Comparison of ENCODE assay signal across 23 cellular contexts in the genomic region with DNA sequence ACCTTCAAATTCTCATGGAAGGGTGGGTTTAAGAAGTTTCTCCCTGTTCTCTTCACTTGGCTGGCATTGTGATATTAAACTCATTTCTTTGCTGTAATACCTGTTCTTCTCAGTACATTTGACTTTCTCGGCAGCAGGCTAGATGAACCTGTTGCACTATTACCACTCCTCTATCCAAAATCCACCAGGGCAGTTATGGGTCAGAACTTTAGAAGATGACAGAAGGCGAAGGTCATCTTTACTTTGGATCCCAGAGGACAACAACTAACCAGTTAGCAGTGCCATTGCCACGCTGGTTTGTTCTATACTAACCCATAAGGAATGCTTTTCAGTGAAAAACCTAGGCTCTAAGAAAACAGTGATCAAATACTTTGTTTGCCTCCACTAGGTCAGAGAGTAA.
"Had no signal": no experiment of that assay in that cellular context is flagged by ENCODE, and none has a peak within 500 bp of the region (broad histone marks: within the 10 kb centered on the region; RNA-seq: fewer than 3 reads in every experiment).

No MANE protein-coding gene starts in this region.

- DNase-seq: IMR-90, Kasumi-1, MV-4-11, NCI-H1048, NCI-H1105, NCI-H1417, NCI-H1436 treated with DMSO at 0.1 percent for 48 hours, NCI-H1694, NCI-H187 treated with DMSO at 0.1 percent for 48 hours, NCI-H2029 treated with DMSO at 0.1 percent for 48 hours, NCI-H2227 treated with DMSO at 0.1 percent for 48 hours, NCI-H524, NCI-H526 treated with DMSO at 0.1 percent for 48 hours, NCI-H748 treated with DMSO at 0.1 percent for 48 hours, Right ventricle myocardium superior, RPMI8226, SIG-M5 had no signal

- H3K9ac ChIP-seq: KMS-11 had no signal

- FAIRE-seq: HTR-8/SVneo, RCC 7860 had no signal

- H3K4me2 ChIP-seq: KMS-11 had no signal

- H3K36me3 ChIP-seq: SJSA1 had no signal

- H3K9me3 ChIP-seq: SJSA1 had no signal

- H3K4me1 ChIP-seq: SJSA1 had no signal

- H3K27ac ChIP-seq: HL-60, KMS-11, SJSA1, SK-N-MC had no signal

- H3K27me3 ChIP-seq: SJSA1 had no signal

- H3K4me3 ChIP-seq: SJSA1, SK-N-MC had no signal
